1 cellular context compared by ENCODE assay signal in the genomic region with DNA sequence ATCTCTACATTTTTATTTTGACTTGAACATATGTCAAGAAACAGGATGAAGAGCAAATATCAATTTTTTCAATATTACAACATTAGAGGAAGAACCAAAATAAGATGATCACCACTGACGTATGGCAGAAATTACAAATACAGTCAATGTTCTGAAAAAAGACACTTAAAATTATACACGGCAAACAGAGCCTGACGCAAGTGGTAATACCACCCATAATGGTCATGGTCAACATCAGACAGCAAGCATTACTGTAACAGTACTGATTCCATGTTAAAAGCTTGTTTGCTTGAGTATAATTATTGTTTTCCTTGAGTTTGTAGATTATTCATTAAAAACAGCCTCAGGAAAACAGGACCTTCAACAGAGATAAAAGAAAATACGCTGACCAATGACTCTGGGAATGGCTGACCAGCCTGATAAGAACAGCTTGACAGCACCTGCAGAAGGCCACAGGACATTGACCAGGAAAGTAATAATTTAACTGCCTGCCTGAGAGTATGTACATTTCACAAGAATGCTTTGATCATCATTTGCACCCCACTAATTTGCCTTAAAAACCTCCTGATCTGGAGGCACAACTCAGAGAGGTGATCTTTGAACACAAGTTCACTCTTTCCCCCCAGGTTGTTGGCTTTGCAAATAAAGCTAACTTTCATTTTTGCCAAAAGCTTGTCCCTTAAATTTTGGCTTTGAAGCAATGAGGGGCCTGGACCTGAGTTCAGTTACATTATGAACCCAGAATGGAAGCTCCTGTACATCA.
A peak's percentile ranks its signal among the peaks of the same experiment; 100 is the strongest.
TF ChIP-seq lines count a peak whose summit lies in the region.

No MANE protein-coding gene starts in this region.

TF ChIP-seq in HepG2, 621 proteins besides CTCF, POLR2A, EP300 and RAD21 (continued from another document and continues in another):
- TF ChIP-seq TARDBP (CRISPR knock-in tag; IDR thresholded peaks at IDR 0.05) (peak; percentile 86), PHF20 (CRISPR knock-in tag; IDR thresholded peaks at IDR 0.05) (no peak), ZNF543 (CRISPR knock-in tag; IDR thresholded peaks at IDR 0.05) (no peak), ZNF567 (CRISPR knock-in tag; IDR thresholded peaks at IDR 0.05; ENCODE audit: borderline replicate concordance) (no peak), SALL2 (CRISPR knock-in tag; IDR thresholded peaks at IDR 0.05) (no peak), HNRNPH1 (optimal IDR thresholded peaks at IDR 0.05; ENCODE audit: low read depth, low read length) (no peak), KDM4B (CRISPR knock-in tag; IDR thresholded peaks at IDR 0.05) (peak; percentile 65; the same call in 1 of the 2 replicates), ZBTB7A (CRISPR knock-in tag; IDR thresholded peaks at IDR 0.05) (no peak), MED8 (CRISPR knock-in tag; IDR thresholded peaks at IDR 0.05; ENCODE audit: insufficient replicate concordance) (peak; percentile 89), ZNF441 (CRISPR knock-in tag; IDR thresholded peaks at IDR 0.05; ENCODE audit: borderline replicate concordance) (no peak), SP4 (CRISPR knock-in tag; IDR thresholded peaks at IDR 0.05) (no peak), TCF12 (IDR thresholded peaks at IDR 0.05) (no peak), TCF12 (CRISPR knock-in tag; IDR thresholded peaks at IDR 0.05) (peak; percentile 98), ZNF737 (CRISPR knock-in tag; IDR thresholded peaks at IDR 0.05; ENCODE audit: borderline replicate concordance) (no peak), HMG20A (CRISPR knock-in tag; IDR thresholded peaks at IDR 0.05; ENCODE audit: borderline replicate concordance) (peak; percentile 84; the same call in 1 of the 2 replicates), ZMYM3 (CRISPR knock-in tag; IDR thresholded peaks at IDR 0.05) (peak; percentile 77), MZF1 (CRISPR knock-in tag; IDR thresholded peaks at IDR 0.05; ENCODE audit: borderline replicate concordance) (no peak), DNMT3B (CRISPR knock-in tag; conservative IDR thresholded peaks at IDR 0.05) (no peak), GPN1 (CRISPR knock-in tag; IDR thresholded peaks at IDR 0.05; ENCODE audit: borderline replicate concordance) (no peak), ZNF607 (CRISPR knock-in tag; IDR thresholded peaks at IDR 0.05; ENCODE audit: borderline replicate concordance) (no peak), ZSCAN22 (CRISPR knock-in tag; IDR thresholded peaks at IDR 0.05) (0 out of 2 replicates have a peak, but pooled peaks have one; percentile 53), ZSCAN20 (CRISPR knock-in tag; IDR thresholded peaks at IDR 0.05; ENCODE audit: borderline replicate concordance) (no peak), RNF2 (conservative IDR thresholded peaks at IDR 0.05; ENCODE audit: low read depth) (no peak), CHD2 (IDR thresholded peaks at IDR 0.05; ENCODE audit: low read depth, low read length) (no peak), PAX8 (CRISPR knock-in tag; IDR thresholded peaks at IDR 0.05; ENCODE audit: borderline replicate concordance) (no peak), RAD51 (IDR thresholded peaks at IDR 0.05; ENCODE audit: borderline replicate concordance) (no peak), SCMH1 (CRISPR knock-in tag; IDR thresholded peaks at IDR 0.05; ENCODE audit: borderline replicate concordance) (no peak), SATB2 (CRISPR knock-in tag; IDR thresholded peaks at IDR 0.05) (peak; percentile 98), HDAC2 (CRISPR knock-in tag; IDR thresholded peaks at IDR 0.05) (peak; percentile 93), ZNF629 (CRISPR knock-in tag; conservative IDR thresholded peaks at IDR 0.05) (no peak), SRSF4 (IDR thresholded peaks at IDR 0.05; ENCODE audit: low read depth, low read length, poor library complexity, severe bottlenecking) (no peak), TEAD3 (CRISPR knock-in tag; optimal IDR thresholded peaks at IDR 0.05; ENCODE audit: borderline replicate concordance) (peak; percentile 94), ZNF619 (CRISPR knock-in tag; IDR thresholded peaks at IDR 0.05) (no peak), PAF1 (CRISPR knock-in tag; IDR thresholded peaks at IDR 0.05) (no peak), U2AF2 (IDR thresholded peaks at IDR 0.05; ENCODE audit: low read depth, low read length) (no peak), ZNF713 (CRISPR knock-in tag; IDR thresholded peaks at IDR 0.05) (no peak), GATA4 (IDR thresholded peaks at IDR 0.05; ENCODE audit: borderline replicate concordance, low read depth) (peak; percentile 96), ZNF205 (CRISPR knock-in tag; IDR thresholded peaks at IDR 0.05) (peak; percentile 77; the same call in 1 of the 2 replicates)
- TF ChIP-seq, protein P1, sequence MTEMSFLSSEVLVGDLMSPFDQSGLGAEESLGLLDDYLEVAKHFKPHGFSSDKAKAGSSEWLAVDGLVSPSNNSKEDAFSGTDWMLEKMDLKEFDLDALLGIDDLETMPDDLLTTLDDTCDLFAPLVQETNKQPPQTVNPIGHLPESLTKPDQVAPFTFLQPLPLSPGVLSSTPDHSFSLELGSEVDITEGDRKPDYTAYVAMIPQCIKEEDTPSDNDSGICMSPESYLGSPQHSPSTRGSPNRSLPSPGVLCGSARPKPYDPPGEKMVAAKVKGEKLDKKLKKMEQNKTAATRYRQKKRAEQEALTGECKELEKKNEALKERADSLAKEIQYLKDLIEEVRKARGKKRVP (CRISPR knock-in tag; IDR thresholded peaks at IDR 0.05) = peak in 1 of 2 experiments; percentile 11; a peak in 1 of 4 replicates
- TF ChIP-seq, protein P2, sequence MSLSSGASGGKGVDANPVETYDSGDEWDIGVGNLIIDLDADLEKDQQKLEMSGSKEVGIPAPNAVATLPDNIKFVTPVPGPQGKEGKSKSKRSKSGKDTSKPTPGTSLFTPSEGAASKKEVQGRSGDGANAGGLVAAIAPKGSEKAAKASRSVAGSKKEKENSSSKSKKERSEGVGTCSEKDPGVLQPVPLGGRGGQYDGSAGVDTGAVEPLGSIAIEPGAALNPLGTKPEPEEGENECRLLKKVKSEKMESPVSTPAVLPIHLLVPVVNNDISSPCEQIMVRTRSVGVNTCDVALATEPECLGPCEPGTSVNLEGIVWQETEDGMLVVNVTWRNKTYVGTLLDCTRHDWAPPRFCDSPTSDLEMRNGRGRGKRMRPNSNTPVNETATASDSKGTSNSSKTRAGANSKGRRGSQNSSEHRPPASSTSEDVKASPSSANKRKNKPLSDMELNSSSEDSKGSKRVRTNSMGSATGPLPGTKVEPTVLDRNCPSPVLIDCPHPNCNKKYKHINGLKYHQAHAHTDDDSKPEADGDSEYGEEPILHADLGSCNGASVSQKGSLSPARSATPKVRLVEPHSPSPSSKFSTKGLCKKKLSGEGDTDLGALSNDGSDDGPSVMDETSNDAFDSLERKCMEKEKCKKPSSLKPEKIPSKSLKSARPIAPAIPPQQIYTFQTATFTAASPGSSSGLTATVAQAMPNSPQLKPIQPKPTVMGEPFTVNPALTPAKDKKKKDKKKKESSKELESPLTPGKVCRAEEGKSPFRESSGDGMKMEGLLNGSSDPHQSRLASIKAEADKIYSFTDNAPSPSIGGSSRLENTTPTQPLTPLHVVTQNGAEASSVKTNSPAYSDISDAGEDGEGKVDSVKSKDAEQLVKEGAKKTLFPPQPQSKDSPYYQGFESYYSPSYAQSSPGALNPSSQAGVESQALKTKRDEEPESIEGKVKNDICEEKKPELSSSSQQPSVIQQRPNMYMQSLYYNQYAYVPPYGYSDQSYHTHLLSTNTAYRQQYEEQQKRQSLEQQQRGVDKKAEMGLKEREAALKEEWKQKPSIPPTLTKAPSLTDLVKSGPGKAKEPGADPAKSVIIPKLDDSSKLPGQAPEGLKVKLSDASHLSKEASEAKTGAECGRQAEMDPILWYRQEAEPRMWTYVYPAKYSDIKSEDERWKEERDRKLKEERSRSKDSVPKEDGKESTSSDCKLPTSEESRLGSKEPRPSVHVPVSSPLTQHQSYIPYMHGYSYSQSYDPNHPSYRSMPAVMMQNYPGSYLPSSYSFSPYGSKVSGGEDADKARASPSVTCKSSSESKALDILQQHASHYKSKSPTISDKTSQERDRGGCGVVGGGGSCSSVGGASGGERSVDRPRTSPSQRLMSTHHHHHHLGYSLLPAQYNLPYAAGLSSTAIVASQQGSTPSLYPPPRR (CRISPR knock-in tag; IDR thresholded peaks at IDR 0.05; ENCODE audit: borderline replicate concordance) = peak; percentile 98
- TF ChIP-seq, protein P3, sequence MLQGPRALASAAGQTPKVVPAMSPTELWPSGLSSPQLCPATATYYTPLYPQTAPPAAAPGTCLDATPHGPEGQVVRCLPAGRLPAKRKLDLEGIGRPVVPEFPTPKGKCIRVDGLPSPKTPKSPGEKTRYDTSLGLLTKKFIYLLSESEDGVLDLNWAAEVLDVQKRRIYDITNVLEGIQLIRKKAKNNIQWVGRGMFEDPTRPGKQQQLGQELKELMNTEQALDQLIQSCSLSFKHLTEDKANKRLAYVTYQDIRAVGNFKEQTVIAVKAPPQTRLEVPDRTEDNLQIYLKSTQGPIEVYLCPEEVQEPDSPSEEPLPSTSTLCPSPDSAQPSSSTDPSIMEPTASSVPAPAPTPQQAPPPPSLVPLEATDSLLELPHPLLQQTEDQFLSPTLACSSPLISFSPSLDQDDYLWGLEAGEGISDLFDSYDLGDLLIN (CRISPR knock-in tag; IDR thresholded peaks at IDR 0.05; ENCODE audit: borderline replicate concordance) = no peak
- TF ChIP-seq, protein P4, sequence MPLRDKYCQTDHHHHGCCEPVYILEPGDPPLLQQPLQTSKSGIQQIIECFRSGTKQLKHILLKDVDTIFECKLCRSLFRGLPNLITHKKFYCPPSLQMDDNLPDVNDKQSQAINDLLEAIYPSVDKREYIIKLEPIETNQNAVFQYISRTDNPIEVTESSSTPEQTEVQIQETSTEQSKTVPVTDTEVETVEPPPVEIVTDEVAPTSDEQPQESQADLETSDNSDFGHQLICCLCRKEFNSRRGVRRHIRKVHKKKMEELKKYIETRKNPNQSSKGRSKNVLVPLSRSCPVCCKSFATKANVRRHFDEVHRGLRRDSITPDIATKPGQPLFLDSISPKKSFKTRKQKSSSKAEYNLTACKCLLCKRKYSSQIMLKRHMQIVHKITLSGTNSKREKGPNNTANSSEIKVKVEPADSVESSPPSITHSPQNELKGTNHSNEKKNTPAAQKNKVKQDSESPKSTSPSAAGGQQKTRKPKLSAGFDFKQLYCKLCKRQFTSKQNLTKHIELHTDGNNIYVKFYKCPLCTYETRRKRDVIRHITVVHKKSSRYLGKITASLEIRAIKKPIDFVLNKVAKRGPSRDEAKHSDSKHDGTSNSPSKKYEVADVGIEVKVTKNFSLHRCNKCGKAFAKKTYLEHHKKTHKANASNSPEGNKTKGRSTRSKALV (CRISPR knock-in tag; IDR thresholded peaks at IDR 0.05) = no peak
- TF ChIP-seq, protein P5, sequence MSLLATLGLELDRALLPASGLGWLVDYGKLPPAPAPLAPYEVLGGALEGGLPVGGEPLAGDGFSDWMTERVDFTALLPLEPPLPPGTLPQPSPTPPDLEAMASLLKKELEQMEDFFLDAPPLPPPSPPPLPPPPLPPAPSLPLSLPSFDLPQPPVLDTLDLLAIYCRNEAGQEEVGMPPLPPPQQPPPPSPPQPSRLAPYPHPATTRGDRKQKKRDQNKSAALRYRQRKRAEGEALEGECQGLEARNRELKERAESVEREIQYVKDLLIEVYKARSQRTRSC (CRISPR knock-in tag; IDR thresholded peaks at IDR 0.05; ENCODE audit: low read depth) = no peak
- TF ChIP-seq, protein P6, sequence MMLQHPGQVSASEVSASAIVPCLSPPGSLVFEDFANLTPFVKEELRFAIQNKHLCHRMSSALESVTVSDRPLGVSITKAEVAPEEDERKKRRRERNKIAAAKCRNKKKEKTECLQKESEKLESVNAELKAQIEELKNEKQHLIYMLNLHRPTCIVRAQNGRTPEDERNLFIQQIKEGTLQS (CRISPR knock-in tag; IDR thresholded peaks at IDR 0.05) = no peak
- TF ChIP-seq, protein P7, sequence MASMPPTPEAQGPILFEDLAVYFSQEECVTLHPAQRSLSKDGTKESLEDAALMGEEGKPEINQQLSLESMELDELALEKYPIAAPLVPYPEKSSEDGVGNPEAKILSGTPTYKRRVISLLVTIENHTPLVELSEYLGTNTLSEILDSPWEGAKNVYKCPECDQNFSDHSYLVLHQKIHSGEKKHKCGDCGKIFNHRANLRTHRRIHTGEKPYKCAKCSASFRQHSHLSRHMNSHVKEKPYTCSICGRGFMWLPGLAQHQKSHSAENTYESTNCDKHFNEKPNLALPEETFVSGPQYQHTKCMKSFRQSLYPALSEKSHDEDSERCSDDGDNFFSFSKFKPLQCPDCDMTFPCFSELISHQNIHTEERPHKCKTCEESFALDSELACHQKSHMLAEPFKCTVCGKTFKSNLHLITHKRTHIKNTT (CRISPR knock-in tag; IDR thresholded peaks at IDR 0.05) = no peak
- TF ChIP-seq, protein P8, sequence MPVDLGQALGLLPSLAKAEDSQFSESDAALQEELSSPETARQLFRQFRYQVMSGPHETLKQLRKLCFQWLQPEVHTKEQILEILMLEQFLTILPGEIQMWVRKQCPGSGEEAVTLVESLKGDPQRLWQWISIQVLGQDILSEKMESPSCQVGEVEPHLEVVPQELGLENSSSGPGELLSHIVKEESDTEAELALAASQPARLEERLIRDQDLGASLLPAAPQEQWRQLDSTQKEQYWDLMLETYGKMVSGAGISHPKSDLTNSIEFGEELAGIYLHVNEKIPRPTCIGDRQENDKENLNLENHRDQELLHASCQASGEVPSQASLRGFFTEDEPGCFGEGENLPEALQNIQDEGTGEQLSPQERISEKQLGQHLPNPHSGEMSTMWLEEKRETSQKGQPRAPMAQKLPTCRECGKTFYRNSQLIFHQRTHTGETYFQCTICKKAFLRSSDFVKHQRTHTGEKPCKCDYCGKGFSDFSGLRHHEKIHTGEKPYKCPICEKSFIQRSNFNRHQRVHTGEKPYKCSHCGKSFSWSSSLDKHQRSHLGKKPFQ (CRISPR knock-in tag; IDR thresholded peaks at IDR 0.05; ENCODE audit: insufficient replicate concordance) = peak; percentile 23
- TF ChIP-seq, protein P9, sequence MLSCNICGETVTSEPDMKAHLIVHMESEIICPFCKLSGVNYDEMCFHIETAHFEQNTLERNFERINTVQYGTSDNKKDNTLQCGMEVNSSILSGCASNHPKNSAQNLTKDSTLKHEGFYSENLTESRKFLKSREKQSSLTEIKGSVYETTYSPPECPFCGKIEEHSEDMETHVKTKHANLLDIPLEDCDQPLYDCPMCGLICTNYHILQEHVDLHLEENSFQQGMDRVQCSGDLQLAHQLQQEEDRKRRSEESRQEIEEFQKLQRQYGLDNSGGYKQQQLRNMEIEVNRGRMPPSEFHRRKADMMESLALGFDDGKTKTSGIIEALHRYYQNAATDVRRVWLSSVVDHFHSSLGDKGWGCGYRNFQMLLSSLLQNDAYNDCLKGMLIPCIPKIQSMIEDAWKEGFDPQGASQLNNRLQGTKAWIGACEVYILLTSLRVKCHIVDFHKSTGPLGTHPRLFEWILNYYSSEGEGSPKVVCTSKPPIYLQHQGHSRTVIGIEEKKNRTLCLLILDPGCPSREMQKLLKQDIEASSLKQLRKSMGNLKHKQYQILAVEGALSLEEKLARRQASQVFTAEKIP (CRISPR knock-in tag; IDR thresholded peaks at IDR 0.05; ENCODE audit: borderline replicate concordance) = no peak
- TF ChIP-seq, protein P10, sequence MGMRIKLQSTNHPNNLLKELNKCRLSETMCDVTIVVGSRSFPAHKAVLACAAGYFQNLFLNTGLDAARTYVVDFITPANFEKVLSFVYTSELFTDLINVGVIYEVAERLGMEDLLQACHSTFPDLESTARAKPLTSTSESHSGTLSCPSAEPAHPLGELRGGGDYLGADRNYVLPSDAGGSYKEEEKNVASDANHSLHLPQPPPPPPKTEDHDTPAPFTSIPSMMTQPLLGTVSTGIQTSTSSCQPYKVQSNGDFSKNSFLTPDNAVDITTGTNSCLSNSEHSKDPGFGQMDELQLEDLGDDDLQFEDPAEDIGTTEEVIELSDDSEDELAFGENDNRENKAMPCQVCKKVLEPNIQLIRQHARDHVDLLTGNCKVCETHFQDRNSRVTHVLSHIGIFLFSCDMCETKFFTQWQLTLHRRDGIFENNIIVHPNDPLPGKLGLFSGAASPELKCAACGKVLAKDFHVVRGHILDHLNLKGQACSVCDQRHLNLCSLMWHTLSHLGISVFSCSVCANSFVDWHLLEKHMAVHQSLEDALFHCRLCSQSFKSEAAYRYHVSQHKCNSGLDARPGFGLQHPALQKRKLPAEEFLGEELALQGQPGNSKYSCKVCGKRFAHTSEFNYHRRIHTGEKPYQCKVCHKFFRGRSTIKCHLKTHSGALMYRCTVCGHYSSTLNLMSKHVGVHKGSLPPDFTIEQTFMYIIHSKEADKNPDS (CRISPR knock-in tag; IDR thresholded peaks at IDR 0.05) = peak; percentile 91
